Comparison of ENCODE assay signal across 8 cellular contexts in the genomic region with DNA sequence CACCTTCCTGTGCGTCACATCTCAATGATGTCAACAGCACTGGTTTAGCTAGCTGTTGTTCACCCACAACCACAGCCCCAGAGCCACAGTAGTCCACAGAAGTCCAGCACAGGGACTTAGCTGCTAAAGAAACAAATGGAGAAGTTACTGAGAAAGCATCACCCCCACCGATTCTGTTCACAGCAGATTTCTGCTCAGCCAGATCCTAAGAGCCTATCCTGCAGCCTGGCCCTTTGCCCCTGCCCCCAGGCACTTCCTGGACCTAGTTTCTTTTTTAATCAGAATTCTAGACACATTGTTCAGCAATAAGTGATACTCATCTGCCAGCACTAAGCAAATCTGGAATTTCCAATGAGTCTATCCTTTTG. TPM values are rescaled to one million over a fixed set of nuclear protein-coding genes. Genes with fewer than 3 reads are reported as not detected.
DNase-seq lines count a peak whose midpoint lies in the region; ATAC-seq and TF ChIP-seq lines count a peak whose summit lies in the region.

No MANE protein-coding gene starts in this region.

- H3K27ac Mint-ChIP-seq in Calu3 (ENCODE audit: unreplicated experiment) = peak overlapping the region; percentile 96

- no peaks in the 10 kb centered on the region for H3K9me3 Mint-ChIP-seq in Calu3 (ENCODE audit: low read depth, unreplicated experiment)

- CTCF ChIA-PET in Calu3 (lab: Charles Lee) (interaction anchor here (1.1 kb wide), 1 partner anchor 29 kb away, joined by 3 read pairs; no protein-coding TSS in a partner anchor), PC-3 (lab: Charles Lee) (no interaction called here)

- H3K9me3 ChIP-seq in PC-3 (ENCODE audit: low read length) = no peaks in the 10 kb centered on the region
- no peaks in the 10 kb centered on the region for H3K9me3 ChIP-seq in heart left ventricle
- no peaks in the 10 kb centered on the region for H3K9me3 ChIP-seq in skeletal muscle satellite cell (replicated peaks; ENCODE audit: low read length)

- peak overlapping the region; percentile 58 for H3K4me3 Mint-ChIP-seq in Calu3 (ENCODE audit: low read depth, unreplicated experiment)

- H3K36me3 Mint-ChIP-seq in Calu3 (ENCODE audit: insufficient read depth, unreplicated experiment) = peaks cover 33% of the 10 kb centered on the region

- intact Hi-C loops in Calu3 (cut with micrococcal nuclease; ENCODE audit: unreplicated experiment) (loop anchor here (5.0 kb wide), 2 partner anchors 63 to 77 kb away; no protein-coding TSS in a partner anchor), PC-3 (cut with micrococcal nuclease) (loop anchor here (5.0 kb wide), 1 partner anchor 42 kb away; no protein-coding TSS in a partner anchor), heart left ventricle (cut with DNase I) (loop anchor here in 6 of 10 donors (2.0 to 10.0 kb wide), 5 partner anchors 17 to 79 kb away; no protein-coding TSS in a partner anchor)

- POLR2A ChIA-PET in PC-3 (lab: Charles Lee; ENCODE audit: unreplicated experiment) = no interaction called here

- TF ChIP-seq CTCF in Calu3 (IDR thresholded peaks at IDR 0.05; ENCODE audit: unreplicated experiment) (no peak), PC-3 (conservative IDR thresholded peaks at IDR 0.05; ENCODE audit: low read depth, low read length) (no peak), heart left ventricle (IDR thresholded peaks at IDR 0.05) (no peak)

- H3K27ac ChIP-seq in PC-3 (ENCODE audit: low read length) (peak overlapping the region; percentile 100), heart left ventricle (peak overlapping the region; percentile 96 to 100 (median 99))

- no peak overlapping the region for H2AFZ ChIP-seq in PC-3 (ENCODE audit: low read length)

- ATAC-seq in PC-3 (peak; percentile 3; the same call in 1 of the 2 replicates), heart left ventricle (peak in 3 of 4 donors; percentile 2 to 35 (median 2))

- peaks cover 95% of the 10 kb centered on the region for H3K79me2 ChIP-seq in PC-3 (ENCODE audit: low read length)

- no peak for DNase-seq in Calu3
- DNase-seq in HCEC 1CT = peak; percentile 53
- DNase-seq in PC-3 = peak; percentile 50
- DNase-seq in activated naive CD4-positive, alpha-beta T cell treated with anti-CD3 and anti-CD28 coated beads, Interleukin-2, amount 50 U/mL, for 16 hours = peak; percentile 62
- DNase-seq in heart left ventricle = peak; percentile 55 to 72 (median 64)
- no peak for DNase-seq in cerebellum (ENCODE audit: low spot score)
- no peak for DNase-seq in NCI-H526 (lab: John Stamatoyannopoulos, UW)

- 19 to 32% (median 23%) methylated on average over 2 of the region's 2 CpGs for WGBS in heart left ventricle, 4 donors

- no peaks in the 10 kb centered on the region for H3K27me3 ChIP-seq in PC-3 (ENCODE audit: low read length)
- no peaks in the 10 kb centered on the region for H3K27me3 ChIP-seq in heart left ventricle
- H3K27me3 ChIP-seq in skeletal muscle satellite cell (ENCODE audit: control insufficient read depth, insufficient read depth, low read length) = no peaks in the 10 kb centered on the region

- no peaks in the 10 kb centered on the region for H3K27me3 Mint-ChIP-seq in Calu3 (ENCODE audit: unreplicated experiment)

- peak overlapping the region; percentile 82 for H3K4me2 ChIP-seq in PC-3 (ENCODE audit: low read length)
- H3K4me2 ChIP-seq in skeletal muscle satellite cell (ENCODE audit: low read length) = peak overlapping the region; percentile 82

- no peaks in the 10 kb centered on the region for H3K36me3 ChIP-seq in PC-3 (ENCODE audit: low read depth, low read length)
- H3K36me3 ChIP-seq in heart left ventricle = no peaks in the 10 kb centered on the region
- no peaks in the 10 kb centered on the region for H3K36me3 ChIP-seq in skeletal muscle satellite cell (ENCODE audit: insufficient read depth, low read length)

- no peaks in the 10 kb centered on the region for H3K9me2 ChIP-seq in PC-3 (replicated peaks; ENCODE audit: low read length)

- peak overlapping the region; percentile 57 for H3K4me3 ChIP-seq in PC-3 (ENCODE audit: low read length)
- H3K4me3 ChIP-seq in heart left ventricle = peak overlapping the region in 8 of 12 donors; percentile 4 to 33 (median 16)
- peak overlapping the region; percentile 11 for H3K4me3 ChIP-seq in skeletal muscle satellite cell (ENCODE audit: low read length)

- BruUV-seq in Calu3 (replicated peaks; lab: Mats Ljungman, UMichigan) = no TSS peak
- no TSS peak for BruUV-seq in PC-3 (replicated peaks; lab: Mats Ljungman, UMichigan)

- no peaks in the 10 kb centered on the region for H4K20me1 ChIP-seq in PC-3 (ENCODE audit: low read length)

- H3K4me1 Mint-ChIP-seq in Calu3 (ENCODE audit: low read depth, unreplicated experiment) = peaks cover 66% of the 10 kb centered on the region

- peaks cover 91% of the 10 kb centered on the region for H3K4me1 ChIP-seq in PC-3 (ENCODE audit: insufficient read depth, low read length)
- H3K4me1 ChIP-seq in heart left ventricle = peaks cover 49 to 100% (median 93%) of the 10 kb centered on the region in 12 donors
- peaks cover 88% of the 10 kb centered on the region for H3K4me1 ChIP-seq in skeletal muscle satellite cell (ENCODE audit: control insufficient read depth, insufficient read depth, low read length)

- H3F3A ChIP-seq in PC-3 (ENCODE audit: low read length, unreplicated experiment) = peaks cover 9% of the 10 kb centered on the region

- TF ChIP-seq POLR2A in heart left ventricle (IDR thresholded peaks at IDR 0.05) = no peak

- H3K9ac ChIP-seq in PC-3 (ENCODE audit: low read length) (peak overlapping the region; percentile 54), skeletal muscle satellite cell (ENCODE audit: low read depth, low read length) (peak overlapping the region; percentile 68)

RNA-seq across cellular contexts. Expression of gene B4GALT1, which starts 7.4 kb away (rescaled TPM):
- 69.5 and 71.1 TPM in 2 replicates for total RNA-seq in Calu3 (2022)
- 14.8 and 23.1 TPM in 2 replicates for total RNA-seq in PC-3 (2014; rRNA removed)
- total RNA-seq in heart left ventricle = 10 to 100 TPM; 27.4 to 73.3 (median 44.8) TPM
- polyA plus RNA-seq in heart left ventricle = 10 to 100 TPM; 10.6 to 37.2 TPM
- total RNA-seq in skeletal muscle satellite cell (2012; rRNA removed) = 21.8 and 29.7 TPM in 2 replicates
- 2.8 TPM for total RNA-seq in cerebellum

Comparison
In these comparisons a context has a peak if more than half of its experiments do, and no peak if none do; other contexts are left out.
1. DNase-seq: peak in HCEC 1CT (single experiment), PC-3 (single experiment), activated naive CD4-positive, alpha-beta T cell treated with anti-CD3 and anti-CD28 coated beads, Interleukin-2, amount 50 U/mL, for 16 hours (single experiment) and heart left ventricle (5 of 5); none in Calu3 (single experiment), cerebellum (single experiment) and NCI-H526 (0 of 2).
2. Peak in every context shown above with its lines, with median percentiles within 50 percentile points of each other: H3K4me3 ChIP-seq.